ENCODE assay signal across 9 cellular contexts in genomic region chr6:21846541-21847451, GRCh38.
DNase-seq lines count a peak whose midpoint lies in the region; ATAC-seq, FAIRE-seq and TF ChIP-seq lines count a peak whose summit lies in the region.
"Had no signal": no experiment of that assay in that cellular context is flagged by ENCODE, and none has a peak within 500 bp of the region (broad histone marks: within the 10 kb centered on the region; RNA-seq: fewer than 3 reads in every experiment).

No MANE protein-coding gene starts in this region.

- no peak overlapping the region for H3K27ac ChIP-seq in right atrium auricular region
- no peak overlapping the region for H3K27ac ChIP-seq in K562 (ENCODE audit: extremely low read depth, low read depth, low read length)
- no peak overlapping the region for H3K27ac ChIP-seq in breast epithelium
- H3K27ac ChIP-seq: thoracic aorta had no signal

- ATAC-seq in Right ventricle myocardium superior (ENCODE audit: poor library complexity) (peak; percentile 26), K562 (no peak)

- DNase-seq in Right ventricle myocardium superior, result no peak
- no peak for DNase-seq in right atrium auricular region (ENCODE audit: low spot score)
- peak; percentile 99 for DNase-seq in NCI-H2029 (lab: John Stamatoyannopoulos, UW)
- DNase-seq in K562 (ENCODE audit: extremely low read depth in 1 of 4, low spot score in 3 of 4), result no peak
- peak in 2 of 3 donors; percentile 2 to 4 for DNase-seq in stimulated activated CD4-positive, alpha-beta T cell treated with anti-CD3 and anti-CD28 coated beads, TNF-alpha, amount 100 ng/mL, for 48 hours (ENCODE audit: low read depth in 3 of 3)
- no peak for DNase-seq in breast epithelium (ENCODE audit: low spot score in 2 of 2)
- DNase-seq in putamen (ENCODE audit: low spot score), result no peak
- no peak for DNase-seq in amniotic stem cell (lab: John Stamatoyannopoulos, UW)

- in situ Hi-C loops in K562 (cut with MboI), result no loop called here

- no peak for FAIRE-seq in K562 (lab: Jason Lieb, UNC)

- TF ChIP-seq EP300 in K562 (IDR thresholded peaks at IDR 0.05; ENCODE audit: low read length), result no peak

- BruUV-seq in K562 (replicated peaks; lab: Mats Ljungman, UMichigan), result no TSS peak

- TF ChIP-seq RAD21 in K562 (CRISPR knock-in tag; conservative IDR thresholded peaks at IDR 0.05 in 1 of 2, IDR thresholded peaks at IDR 0.05 in 1 of 2), result no peak

- no peak overlapping the region for H3K9ac ChIP-seq in K562 (ENCODE audit: insufficient read depth in 1 of 2, low read depth in 2 of 2, low read length in 2 of 2)

- no peaks in the 10 kb centered on the region for H3K9me1 ChIP-seq in K562 (ENCODE audit: control insufficient read depth, insufficient read depth, low read length)

- TF ChIP-seq CTCF in right atrium auricular region (IDR thresholded peaks at IDR 0.05), result no peak
- TF ChIP-seq CTCF in K562 (IDR thresholded peaks at IDR 0.05 in 2 of 3, conservative IDR thresholded peaks at IDR 0.05 in 1 of 3; ENCODE audit: insufficient read depth in 2 of 3, low read depth in 1 of 3, low read length in 3 of 3), result no peak
- TF ChIP-seq CTCF in breast epithelium (IDR thresholded peaks at IDR 0.05), result no peak

- POLR2A ChIA-PET in K562 (lab: Yijun Ruan, JAX), result interaction anchor here (0.6 kb wide), 1 partner anchor 247 kb away, joined by 4 read pairs; no protein-coding TSS in a partner anchor

- H3K36me3 ChIP-seq in right atrium auricular region, result no peaks in the 10 kb centered on the region
- no peaks in the 10 kb centered on the region for H3K36me3 ChIP-seq in K562 (ENCODE audit: control insufficient read depth, insufficient read depth, low read length)
- H3K36me3 ChIP-seq in breast epithelium, result no peaks in the 10 kb centered on the region
- H3K36me3 ChIP-seq: thoracic aorta had no signal

- H2AFZ ChIP-seq in K562 (ENCODE audit: low read depth, low read length), result no peak overlapping the region

- under 1% methylated on average over 12 of the region's 12 CpGs for WGBS in K562 (ENCODE audit: insufficient coverage, low coverage, missing lambda C conversion rate)

- no peaks in the 10 kb centered on the region for H3K79me2 ChIP-seq in K562 (ENCODE audit: control insufficient read depth, insufficient read depth, low read length)

- no peaks in the 10 kb centered on the region for H4K20me1 ChIP-seq in K562 (replicated peaks; ENCODE audit: control insufficient read depth, insufficient read depth, low read length)

- intact Hi-C loops in Right ventricle myocardium superior (cut with DNase I) (no loop called here), K562 (cut with micrococcal nuclease) (no loop called here), breast epithelium (cut with DNase I; ENCODE audit: low total_unique reads) (no loop called here)

- H3K9me3 ChIP-seq in right atrium auricular region, result no peaks in the 10 kb centered on the region
- H3K9me3 ChIP-seq in K562 (replicated peaks; ENCODE audit: control insufficient read depth, insufficient read depth, low read depth, low read length), result no peaks in the 10 kb centered on the region
- no peaks in the 10 kb centered on the region for H3K9me3 ChIP-seq in breast epithelium
- H3K9me3 ChIP-seq: thoracic aorta had no signal

- CTCF ChIA-PET in K562 (lab: Yijun Ruan, JAX; ENCODE audit: low intra/inter-chr PET ratio), result no interaction called here

- no peak for TF ChIP-seq POLR2A in K562 (conservative IDR thresholded peaks at IDR 0.05)
- no peak for TF ChIP-seq POLR2A in breast epithelium (IDR thresholded peaks at IDR 0.05)

- H3K4me3 ChIP-seq in right atrium auricular region, result no peak overlapping the region
- no peak overlapping the region for H3K4me3 ChIP-seq in K562
- H3K4me3 ChIP-seq in breast epithelium, result no peak overlapping the region
- H3K4me3 ChIP-seq: thoracic aorta had no signal

- no peaks in the 10 kb centered on the region for H3K27me3 ChIP-seq in right atrium auricular region
- H3K27me3 ChIP-seq in K562 (ENCODE audit: control insufficient read depth in 2 of 2, insufficient read depth in 2 of 2, low read length in 2 of 2), result peaks cover 0 to 6% of the 10 kb centered on the region in 2 experiments; a peak in 2 of 5 replicates
- H3K27me3 ChIP-seq in breast epithelium, result no peaks in the 10 kb centered on the region

- H3K4me2 ChIP-seq in K562 (ENCODE audit: insufficient read depth, low read length), result no peak overlapping the region

- H3K4me1 ChIP-seq in right atrium auricular region (peaks cover 0 to 41% of the 10 kb centered on the region in 2 donors), K562 (replicated peaks in 1 of 2; ENCODE audit: control insufficient read depth in 2 of 2, insufficient read depth in 2 of 2, low read length in 2 of 2) (no peaks in the 10 kb centered on the region), breast epithelium (no peaks in the 10 kb centered on the region)

TF ChIP-seq in K562, 482 proteins besides CTCF, POLR2A, EP300 and RAD21 (continues in another document):
- no peak for TF ChIP-seq KDM5B (IDR thresholded peaks at IDR 0.05; ENCODE audit: insufficient replicate concordance, low read depth, low read length)
- no peak for TF ChIP-seq GABPB1 (CRISPR knock-in tag; IDR thresholded peaks at IDR 0.05)
- no peak for TF ChIP-seq SMAD4 (CRISPR knock-in tag; conservative IDR thresholded peaks at IDR 0.05)
- TF ChIP-seq MAFK (IDR thresholded peaks at IDR 0.05; ENCODE audit: low read length), result no peak
- 0 out of 2 replicates have a peak, but pooled peaks have one; percentile 4 for TF ChIP-seq USF2 (CRISPR knock-in tag; IDR thresholded peaks at IDR 0.05)
- TF ChIP-seq NELFE (IDR thresholded peaks at IDR 0.05; ENCODE audit: insufficient read depth, insufficient read length), result no peak
- TF ChIP-seq ID3 (CRISPR knock-in tag; IDR thresholded peaks at IDR 0.05), result no peak
- TF ChIP-seq ID3 (tag; IDR thresholded peaks at IDR 0.05), result no peak
- no peak for TF ChIP-seq PURB (CRISPR knock-in tag; IDR thresholded peaks at IDR 0.05; ENCODE audit: low read depth)
- no peak for TF ChIP-seq POU5F1 (IDR thresholded peaks at IDR 0.05; ENCODE audit: borderline replicate concordance, low read depth, low read length, partially characterized antibody)
- TF ChIP-seq GTF2A2 (tag; IDR thresholded peaks at IDR 0.05), result no peak
- no peak for TF ChIP-seq ZZZ3 (IDR thresholded peaks at IDR 0.05)
- peak; percentile 92 for TF ChIP-seq TFE3 (CRISPR knock-in tag; IDR thresholded peaks at IDR 0.05)
- no peak for TF ChIP-seq HOMEZ (CRISPR knock-in tag; IDR thresholded peaks at IDR 0.05)
- no peak for TF ChIP-seq ZHX1 (conservative IDR thresholded peaks at IDR 0.05; ENCODE audit: low read length)

Comparison
In these comparisons a context has a peak if more than half of its experiments do, and no peak if none do; other contexts are left out.
1. DNase-seq: peak in NCI-H2029 (single experiment) and stimulated activated CD4-positive, alpha-beta T cell treated with anti-CD3 and anti-CD28 coated beads, TNF-alpha, amount 100 ng/mL, for 48 hours (2 of 3); none in Right ventricle myocardium superior (single experiment), right atrium auricular region (single experiment), K562 (0 of 4), breast epithelium (0 of 2), putamen (single experiment) and amniotic stem cell (single experiment).